In the genomic region with DNA sequence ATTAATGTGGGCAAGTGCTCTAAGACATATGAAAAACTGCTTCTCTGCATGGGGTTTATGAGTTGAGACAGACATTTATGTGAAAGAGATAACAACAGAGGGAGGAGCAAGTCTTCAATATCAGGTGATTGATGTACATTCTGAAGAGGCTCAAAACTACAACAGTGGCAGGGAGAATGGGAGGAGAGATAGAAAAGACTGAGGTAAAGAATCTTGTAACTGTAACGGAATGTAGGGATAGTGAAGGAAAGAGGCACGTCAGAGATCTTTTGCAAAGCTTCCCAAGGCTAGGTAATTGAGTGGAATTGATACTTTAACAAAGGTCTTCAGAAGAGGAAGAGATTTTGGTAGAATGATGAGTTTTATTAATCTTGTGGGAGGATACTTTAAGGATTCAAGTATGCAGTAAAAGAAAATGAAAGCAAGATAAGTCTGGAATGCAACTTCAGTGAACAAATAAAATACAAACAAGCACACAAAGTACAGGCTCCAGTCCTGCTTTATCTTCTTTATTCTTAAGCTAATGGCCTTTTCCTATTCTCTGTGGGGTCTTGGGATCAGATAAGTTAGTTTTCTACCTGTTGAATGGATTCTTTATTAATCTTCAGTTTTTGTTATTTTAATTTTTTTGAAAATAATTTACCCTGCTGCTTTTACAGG, we compare ENCODE assay signal across 1 cellular context.
TF ChIP-seq lines count a peak whose summit lies in the region.

No MANE protein-coding gene starts in this region.

TF ChIP-seq in GM12878, 131 proteins besides CTCF, POLR2A, EP300 and RAD21:
- TF ChIP-seq, protein P1, sequence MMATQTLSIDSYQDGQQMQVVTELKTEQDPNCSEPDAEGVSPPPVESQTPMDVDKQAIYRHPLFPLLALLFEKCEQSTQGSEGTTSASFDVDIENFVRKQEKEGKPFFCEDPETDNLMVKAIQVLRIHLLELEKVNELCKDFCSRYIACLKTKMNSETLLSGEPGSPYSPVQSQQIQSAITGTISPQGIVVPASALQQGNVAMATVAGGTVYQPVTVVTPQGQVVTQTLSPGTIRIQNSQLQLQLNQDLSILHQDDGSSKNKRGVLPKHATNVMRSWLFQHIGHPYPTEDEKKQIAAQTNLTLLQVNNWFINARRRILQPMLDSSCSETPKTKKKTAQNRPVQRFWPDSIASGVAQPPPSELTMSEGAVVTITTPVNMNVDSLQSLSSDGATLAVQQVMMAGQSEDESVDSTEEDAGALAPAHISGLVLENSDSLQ (IDR thresholded peaks at IDR 0.05): 0 out of 2 replicates have a peak, but pooled peaks have one; percentile 22
- TF ChIP-seq CUX1 (IDR thresholded peaks at IDR 0.05; ENCODE audit: insufficient replicate concordance, low read depth, low read length) (no peak), MEF2B (IDR thresholded peaks at IDR 0.05; ENCODE audit: partially characterized antibody, poor library complexity, severe bottlenecking) (no peak), ATF2 (IDR thresholded peaks at IDR 0.05; ENCODE audit: low read length) (no peak), KAT2A (conservative IDR thresholded peaks at IDR 0.05; ENCODE audit: control insufficient read depth, low read depth, low read length) (no peak), NRF1 (conservative IDR thresholded peaks at IDR 0.05; ENCODE audit: low read depth, low read length) (no peak)
